ENCODE assay signal across 8 cellular contexts in genomic region chr12:56190695-56191155, GRCh38. TPM values are rescaled to one million over a fixed set of nuclear protein-coding genes. Genes with fewer than 3 reads are reported as not detected.
A peak's percentile ranks its signal among the peaks of the same experiment; 100 is the strongest.
DNase-seq lines count a peak whose midpoint lies in the region; ATAC-seq and TF ChIP-seq lines count a peak whose summit lies in the region.

No MANE protein-coding gene starts in this region.

- H3K27me3 ChIP-seq in right lobe of liver (no peaks in the 10 kb centered on the region), tibial nerve (no peaks in the 10 kb centered on the region)

- peaks cover 7% of the 10 kb centered on the region for H3K36me3 Mint-ChIP-seq in activated T-cell treated with anti-CD3 and anti-CD28 coated beads, Interleukin-2, amount 50 U/mL, for 4 hours (ENCODE audit: insufficient read depth)
- H3K36me3 Mint-ChIP-seq in activated naive CD8-positive, alpha-beta T cell treated with anti-CD3 and anti-CD28 coated beads, Interleukin-2, amount 50 U/mL, for 24 hours (ENCODE audit: low read depth) = peaks cover 15% of the 10 kb centered on the region

- intact Hi-C loops in right lobe of liver (cut with DNase I) = no loop called here

- no peak for TF ChIP-seq EP300 in tibial nerve (IDR thresholded peaks at IDR 0.05)

- H3K36me3 ChIP-seq in right lobe of liver (peaks cover 0 to 4% (median 2%) of the 10 kb centered on the region in 4 donors), tibial nerve (peaks cover 0 to 17% (median 0%) of the 10 kb centered on the region in 3 donors)

- no peak for TF ChIP-seq POLR2A in right lobe of liver (IDR thresholded peaks at IDR 0.05)
- no peak for TF ChIP-seq POLR2A in tibial nerve (IDR thresholded peaks at IDR 0.05)

- H3K27ac ChIP-seq in right lobe of liver (peak overlapping the region; percentile 78 to 93 (median 82)), tibial nerve (peak overlapping the region; percentile 91 to 95 (median 94))

- H3K4me1 Mint-ChIP-seq in activated T-cell treated with anti-CD3 and anti-CD28 coated beads, Interleukin-2, amount 50 U/mL, for 4 hours (ENCODE audit: low read depth) = peaks cover 41% of the 10 kb centered on the region
- peaks cover 43% of the 10 kb centered on the region for H3K4me1 Mint-ChIP-seq in activated naive CD8-positive, alpha-beta T cell treated with anti-CD3 and anti-CD28 coated beads, Interleukin-2, amount 50 U/mL, for 24 hours

- peaks cover 2% of the 10 kb centered on the region for H3K27me3 Mint-ChIP-seq in activated T-cell treated with anti-CD3 and anti-CD28 coated beads, Interleukin-2, amount 50 U/mL, for 4 hours (ENCODE audit: low read depth)
- H3K27me3 Mint-ChIP-seq in activated naive CD8-positive, alpha-beta T cell treated with anti-CD3 and anti-CD28 coated beads, Interleukin-2, amount 50 U/mL, for 24 hours = no peaks in the 10 kb centered on the region

- no peaks in the 10 kb centered on the region for H3K9me3 Mint-ChIP-seq in activated T-cell treated with anti-CD3 and anti-CD28 coated beads, Interleukin-2, amount 50 U/mL, for 4 hours
- H3K9me3 Mint-ChIP-seq in activated naive CD8-positive, alpha-beta T cell treated with anti-CD3 and anti-CD28 coated beads, Interleukin-2, amount 50 U/mL, for 24 hours = no peaks in the 10 kb centered on the region

- no peak for ATAC-seq in activated T-cell treated with anti-CD3 and anti-CD28 coated beads, Interleukin-2, amount 50 U/mL, for 4 hours
- ATAC-seq in activated naive CD8-positive, alpha-beta T cell treated with anti-CD3 and anti-CD28 coated beads, Interleukin-2, amount 50 U/mL, for 24 hours = no peak
- ATAC-seq in right lobe of liver = no peak

- peak overlapping the region; percentile 97 for H3K27ac Mint-ChIP-seq in activated naive CD8-positive, alpha-beta T cell treated with anti-CD3 and anti-CD28 coated beads, Interleukin-2, amount 50 U/mL, for 24 hours

- H3K9me3 ChIP-seq in right lobe of liver (no peaks in the 10 kb centered on the region), tibial nerve (no peaks in the 10 kb centered on the region)

- H3K4me3 Mint-ChIP-seq in activated T-cell treated with anti-CD3 and anti-CD28 coated beads, Interleukin-2, amount 50 U/mL, for 4 hours = peak overlapping the region; percentile 97
- peak overlapping the region; percentile 90 for H3K4me3 Mint-ChIP-seq in activated naive CD8-positive, alpha-beta T cell treated with anti-CD3 and anti-CD28 coated beads, Interleukin-2, amount 50 U/mL, for 24 hours

- TF ChIP-seq CTCF in right lobe of liver (IDR thresholded peaks at IDR 0.05) (no peak), tibial nerve (IDR thresholded peaks at IDR 0.05) (no peak)

- DNase-seq in activated T-cell treated with anti-CD3 and anti-CD28 coated beads, Interleukin-2, amount 50 U/mL, for 4 hours = no peak
- DNase-seq in activated T-cell treated with anti-CD3 and anti-CD28 coated beads, Interleukin-2, amount 50 U/mL, for 1 hour = no peak
- no peak for DNase-seq in activated naive CD8-positive, alpha-beta T cell treated with anti-CD3 and anti-CD28 coated beads, Interleukin-2, amount 50 U/mL, for 24 hours
- DNase-seq in right lobe of liver (no peak), tibial nerve (ENCODE audit: low spot score in 2 of 2) (no peak), SW 1271 (lab: John Stamatoyannopoulos, UW) (no peak), foreskin melanocyte (no peak)
- no peak for DNase-seq in activated CD4-positive, alpha-beta T cell treated with anti-CD3 and anti-CD28 coated beads for 48 hours

- H3K4me3 ChIP-seq in right lobe of liver = peak overlapping the region; percentile 44 to 80 (median 77)
- H3K4me3 ChIP-seq in tibial nerve = peak overlapping the region; percentile 37 to 92 (median 89)

- peaks cover 0 to 13% (median 6%) of the 10 kb centered on the region in 4 donors for H3K4me1 ChIP-seq in right lobe of liver
- H3K4me1 ChIP-seq in tibial nerve = peaks cover 0 to 32% (median 16%) of the 10 kb centered on the region in 4 donors

- WGBS in right lobe of liver (ENCODE audit: insufficient coverage, low coverage, low lambda C conversion rate, missing lambda C conversion rate) = 10% methylated on average over 8 of the region's 9 CpGs
- WGBS in tibial nerve, 2 donors = 17 to 18% methylated on average over 9 of the region's 9 CpGs

RNA-seq across cellular contexts. Expression of gene SMARCC2, which starts 1.4 kb away (rescaled TPM):
- total RNA-seq in activated T-cell treated with anti-CD3 and anti-CD28 coated beads, Interleukin-2, amount 50 U/mL, for 4 hours = 10 to 100 TPM; 85.7 to 92.9 (median 86.4) TPM
- total RNA-seq in right lobe of liver (10 to 100 TPM; 17.9 to 40.8 (median 25.7) TPM), tibial nerve (100 to 1,000 TPM; 104 to 139 (median 117) TPM)

RNA-seq across cellular contexts. Expression of gene RNF41, which starts 31.0 kb away (rescaled TPM):
- total RNA-seq in activated T-cell treated with anti-CD3 and anti-CD28 coated beads, Interleukin-2, amount 50 U/mL, for 4 hours = 10 to 100 TPM; 39.3 to 45.6 (median 40.1) TPM
- total RNA-seq in right lobe of liver (10 to 100 TPM; 10.6 to 23.0 (median 12.3) TPM), tibial nerve (10 to 100 TPM; 50.0 to 81.6 (median 62.0) TPM)

RNA-seq across cellular contexts. Expression of gene MYL6, which starts 32.6 kb away (rescaled TPM):
- 100 to 1,000 TPM; 684 to 725 (median 686) TPM for total RNA-seq in activated T-cell treated with anti-CD3 and anti-CD28 coated beads, Interleukin-2, amount 50 U/mL, for 4 hours
- 100 to 1,000 TPM; 409 to 644 (median 490) TPM for total RNA-seq in right lobe of liver
- 1,000 to 10,000 TPM; 1,194 to 1,879 (median 1,515) TPM for total RNA-seq in tibial nerve

RNA-seq across cellular contexts. Expression of gene NABP2, which starts 33.4 kb away (rescaled TPM):
- 100 to 1,000 TPM in 1 of 3 donors, 10 to 100 TPM in 2; 92.7 to 103 (median 98.9) TPM for total RNA-seq in activated T-cell treated with anti-CD3 and anti-CD28 coated beads, Interleukin-2, amount 50 U/mL, for 4 hours
- total RNA-seq in right lobe of liver (10 to 100 TPM; 10.3 to 24.3 (median 14.8) TPM), tibial nerve (10 to 100 TPM; 15.1 to 41.7 (median 24.6) TPM)

RNA-seq across cellular contexts. Expression of gene MYL6B, which starts 38.3 kb away (rescaled TPM):
- total RNA-seq in activated T-cell treated with anti-CD3 and anti-CD28 coated beads, Interleukin-2, amount 50 U/mL, for 4 hours = 10 to 100 TPM; 30.3 to 34.5 (median 30.8) TPM
- total RNA-seq in right lobe of liver (10 to 100 TPM in 5 of 6 experiments, 1 to 10 TPM in 1; 4.9 to 18.7 (median 12.6) TPM), tibial nerve (10 to 100 TPM; 43.5 to 80.4 (median 59.1) TPM)
